In genomic region chr11:119295178-119295577, GRCh38 we compare ENCODE assay signal across 20 cellular contexts. TPM values are rescaled to one million over a fixed set of nuclear protein-coding genes. Genes with fewer than 3 reads are reported as not detected.
DNase-seq lines count a peak whose midpoint lies in the region; ATAC-seq and TF ChIP-seq lines count a peak whose summit lies in the region.
"Had no signal": no experiment of that assay in that cellular context is flagged by ENCODE, and none has a peak within 500 bp of the region (broad histone marks: within the 10 kb centered on the region; RNA-seq: fewer than 3 reads in every experiment).

No MANE protein-coding gene starts in this region.

- peak overlapping the region; percentile 49 for H3K27ac Mint-ChIP-seq in T-helper 17 cell
- H3K27ac Mint-ChIP-seq: activated T-helper 1 cell treated with anti-CD3 and anti-CD28 coated beads, Interleukin-12 subunit alpha, Interleukin-12 subunit beta, Interleukin-2, Interleukin-4 antibody, amounts not matched to agents 30 ng/mL and 10 ng/mL and 1 ng/mL, durations not matched to agents 14 hours and 24 hours and 36 hours; IgD-negative memory B cell; stimulated activated naive B cell treated with anti-CD40 and anti-IgM and Interleukin-4, amounts not matched to agents 10 μg/mL and 1 μg/mL and 100 μg/mL, for 72 hours had no signal

- H3K9me3 ChIP-seq in T-helper 17 cell (ENCODE audit: control insufficient read depth, low read length, poor library complexity, severe bottlenecking): no peaks in the 10 kb centered on the region
- H3K9me3 ChIP-seq in esophagus squamous epithelium: peaks cover 0 to 13% (median 8%) of the 10 kb centered on the region in 3 donors
- H3K9me3 ChIP-seq: BE2C had no signal

- intact Hi-C loops in esophagus squamous epithelium (cut with DNase I): loop anchor here (10.0 kb wide), 1 partner anchor 90 kb away; the partner anchor contains the start of gene CBL

- H3K4me1 ChIP-seq in esophagus squamous epithelium: peaks cover 0 to 6% (median 0%) of the 10 kb centered on the region in 3 donors

- peaks cover 6 to 81% (median 6%) of the 10 kb centered on the region in 3 donors for H3K36me3 ChIP-seq in esophagus squamous epithelium

- H3K27ac ChIP-seq in esophagus squamous epithelium: no peak overlapping the region

- TF ChIP-seq CTCF in LNCaP clone FGC (IDR thresholded peaks at IDR 0.05; ENCODE audit: control insufficient read depth, extremely low read depth, insufficient read depth) (peak; percentile 18; the same call in 1 of the 2 replicates), fibroblast of the aortic adventitia (IDR thresholded peaks at IDR 0.05; ENCODE audit: insufficient read depth, low read length) (no peak), esophagus squamous epithelium (IDR thresholded peaks at IDR 0.05) (no peak)

- ATAC-seq in T-helper 17 cell: no peak
- ATAC-seq: left cardiac atrium; stimulated activated naive B cell treated with anti-CD40 and anti-IgM and Interleukin-4, amounts not matched to agents 10 μg/mL and 1 μg/mL and 100 μg/mL, for 72 hours had no signal

- H3K27me3 Mint-ChIP-seq in T-helper 17 cell: no peaks in the 10 kb centered on the region
- H3K27me3 Mint-ChIP-seq: IgD-negative memory B cell; stimulated activated naive B cell treated with anti-CD40 and anti-IgM and Interleukin-4, amounts not matched to agents 10 μg/mL and 1 μg/mL and 100 μg/mL, for 72 hours had no signal

- H3K4me3 ChIP-seq in LNCaP clone FGC (ENCODE audit: low read depth, low read length): no peak overlapping the region
- H3K4me3 ChIP-seq in fibroblast of the aortic adventitia (ENCODE audit: low read depth, low read length): no peak overlapping the region
- no peak overlapping the region for H3K4me3 ChIP-seq in esophagus squamous epithelium

- DNase-seq in EH (ENCODE audit: low read depth) (peak; percentile 27), LNCaP clone FGC (ENCODE audit: low read depth) (no peak), T-helper 17 cell (no peak), fibroblast of the aortic adventitia (ENCODE audit: low read depth) (peak; percentile 12), NCI-H1694 treated with DMSO at 0.1 percent for 48 hours (lab: John Stamatoyannopoulos, UW) (no peak), germinal center (ENCODE audit: low spot score) (no peak), esophagus squamous epithelium (lab: John Stamatoyannopoulos, UW) (no peak), NCI-H345 treated with DMSO at 0.1 percent for 48 hours (lab: John Stamatoyannopoulos, UW; ENCODE audit: unreplicated experiment) (no peak)
- DNase-seq: aorta; BE2C; GF-D8; glutamatergic neuron; left cardiac atrium; NCI-H2081 treated with DMSO at 0.1 percent for 48 hours; stimulated activated CD4-positive, alpha-beta T cell treated with anti-CD3 and anti-CD28 coated beads, Interleukin-4, amount 100 ng/mL, for 4 hours; stimulated activated naive B cell treated with anti-CD40 and anti-IgM and Interleukin-4, amounts not matched to agents 10 μg/mL and 1 μg/mL and 100 μg/mL, for 72 hours had no signal

- H3K36me3 Mint-ChIP-seq in T-helper 17 cell (ENCODE audit: low read depth): peaks cover 7% of the 10 kb centered on the region

- H3K27me3 ChIP-seq in esophagus squamous epithelium: no peaks in the 10 kb centered on the region
- H3K27me3 ChIP-seq: BE2C had no signal

- peaks cover under 1% of the 10 kb centered on the region for H3K4me1 Mint-ChIP-seq in T-helper 17 cell
- H3K4me1 Mint-ChIP-seq: IgD-negative memory B cell; stimulated activated naive B cell treated with anti-CD40 and anti-IgM and Interleukin-4, amounts not matched to agents 10 μg/mL and 1 μg/mL and 100 μg/mL, for 72 hours had no signal

- H3K4me3 Mint-ChIP-seq in T-helper 17 cell: no peak overlapping the region
- H3K4me3 Mint-ChIP-seq: activated T-helper 1 cell treated with anti-CD3 and anti-CD28 coated beads, Interleukin-12 subunit alpha, Interleukin-12 subunit beta, Interleukin-2, Interleukin-4 antibody, amounts not matched to agents 30 ng/mL and 10 ng/mL and 1 ng/mL, durations not matched to agents 14 hours and 24 hours and 36 hours; IgD-negative memory B cell; stimulated activated naive B cell treated with anti-CD40 and anti-IgM and Interleukin-4, amounts not matched to agents 10 μg/mL and 1 μg/mL and 100 μg/mL, for 72 hours had no signal

- no peak for TF ChIP-seq POLR2A in esophagus squamous epithelium (IDR thresholded peaks at IDR 0.05)

- 56% methylated on average over 3 of the region's 3 CpGs for WGBS in esophagus squamous epithelium, 2 donors

RNA-seq across cellular contexts. Expression of gene MCAM, which starts 21.8 kb away (rescaled TPM):
- 10 to 100 TPM; 25.6 to 54.0 TPM for total RNA-seq in T-helper 17 cell
- 2.2 and 52.1 TPM in 2 replicates for total RNA-seq in fibroblast of the aortic adventitia (ENCODE audit: low replicate concordance)
- total RNA-seq in esophagus squamous epithelium: 100 to 1,000 TPM in 2 of 4 donors, 10 to 100 TPM in 2; 20.8 to 169 (median 80.9) TPM

RNA-seq across cellular contexts. Expression of gene RNF26, which starts 39.1 kb away (rescaled TPM):
- total RNA-seq in T-helper 17 cell (10 to 100 TPM; 15.3 to 19.0 TPM), fibroblast of the aortic adventitia (ENCODE audit: low replicate concordance) (4.7 and 7.1 TPM in 2 replicates), esophagus squamous epithelium (10 to 100 TPM; 10.5 to 17.9 (median 12.2) TPM)

RNA-seq across cellular contexts. Expression of gene C1QTNF5, which starts 45.5 kb away (rescaled TPM):
- total RNA-seq in T-helper 17 cell (not detected), fibroblast of the aortic adventitia (ENCODE audit: low replicate concordance) (5.3 and 90.8 TPM in 2 replicates), esophagus squamous epithelium (10 to 100 TPM in 2 of 4 donors, 1 to 10 TPM in 2; 5.3 to 18.8 (median 10.3) TPM)
- total RNA-seq: activated T-helper 1 cell treated with anti-CD3 and anti-CD28 coated beads, Interleukin-12 subunit alpha, Interleukin-12 subunit beta, Interleukin-2, Interleukin-4 antibody, amounts not matched to agents 30 ng/mL and 10 ng/mL and 1 ng/mL, durations not matched to agents 14 hours and 24 hours and 36 hours; T-helper 1 cell treated with Interleukin-12 subunit alpha and Interleukin-12 subunit beta and Interleukin-4 antibody, amounts not matched to agents 30 ng/mL and 1 ng/mL, for 36 hours had no signal

RNA-seq across cellular contexts. Expression of gene MFRP, which starts 51.3 kb away (rescaled TPM):
- total RNA-seq in T-helper 17 cell (not detected), fibroblast of the aortic adventitia (ENCODE audit: low replicate concordance) (0.08 TPM in 1 of 2 replicates, not detected in the other), esophagus squamous epithelium (not detected)
- total RNA-seq: activated T-helper 1 cell treated with anti-CD3 and anti-CD28 coated beads, Interleukin-12 subunit alpha, Interleukin-12 subunit beta, Interleukin-2, Interleukin-4 antibody, amounts not matched to agents 30 ng/mL and 10 ng/mL and 1 ng/mL, durations not matched to agents 14 hours and 24 hours and 36 hours; aorta; left cardiac atrium; renal cortical epithelial cell; T-helper 1 cell treated with Interleukin-12 subunit alpha and Interleukin-12 subunit beta and Interleukin-4 antibody, amounts not matched to agents 30 ng/mL and 1 ng/mL, for 36 hours had no signal

Comparison
In these comparisons a context has a peak if more than half of its experiments do, and no peak if none do; other contexts are left out.
1. DNase-seq: peak in EH (single experiment) and fibroblast of the aortic adventitia (single experiment); none in LNCaP clone FGC (single experiment), T-helper 17 cell (0 of 3), NCI-H1694 treated with DMSO at 0.1 percent for 48 hours (single experiment), germinal center (single experiment), esophagus squamous epithelium (single experiment) and NCI-H345 treated with DMSO at 0.1 percent for 48 hours (single experiment).